8 cellular contexts compared by ENCODE assay signal in the genomic region with DNA sequence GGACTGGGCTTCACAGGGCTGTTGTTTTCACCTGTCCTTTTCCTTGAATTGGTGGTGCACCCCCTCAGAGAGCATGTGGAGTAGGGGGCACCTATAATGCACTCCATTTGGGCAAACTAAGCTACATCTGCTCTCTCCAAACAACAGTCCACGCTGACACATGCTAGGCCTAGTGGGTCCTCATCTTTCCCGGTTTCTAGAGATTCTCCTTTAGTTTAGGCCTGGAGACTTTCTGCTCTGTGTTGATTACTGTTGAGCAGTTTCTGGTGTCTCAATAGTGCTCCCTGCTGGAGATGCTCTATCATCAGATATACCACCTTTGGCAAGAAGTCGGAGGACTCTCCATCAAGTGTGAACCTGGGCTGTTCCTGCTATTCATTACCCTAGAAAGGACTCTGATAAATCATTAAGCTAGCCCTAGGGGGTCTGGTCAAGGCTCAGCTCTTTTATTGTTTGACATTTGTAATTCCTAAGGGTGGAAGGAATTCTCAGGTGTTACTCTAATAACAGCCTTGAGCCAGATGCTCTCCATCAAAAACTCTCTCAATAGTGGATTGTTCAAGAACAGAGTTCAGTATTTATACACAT.
DNase-seq lines count a peak whose midpoint lies in the region; ATAC-seq and TF ChIP-seq lines count a peak whose summit lies in the region.

No MANE protein-coding gene starts in this region.

- no peak overlapping the region for H2AFZ ChIP-seq in OCI-LY7 (ENCODE audit: low read length)

- peak; percentile 93 for ATAC-seq in GM18907 (IDR thresholded peaks at IDR 0.05; ENCODE audit: unreplicated experiment)
- peak; percentile 98 for ATAC-seq in HG03159 (IDR thresholded peaks at IDR 0.05; ENCODE audit: unreplicated experiment)

- H3K9me2 ChIP-seq in OCI-LY7 (ENCODE audit: insufficient read depth, low read length), result no peaks in the 10 kb centered on the region

- no peaks in the 10 kb centered on the region for H3K27me3 ChIP-seq in BJ (ENCODE audit: control insufficient read depth, insufficient read depth, low read length)

- CTCF ChIA-PET in BJ (lab: Yijun Ruan, JAX), result interaction anchor here (0.8 to 3.4 kb wide), 18 partner anchors 9 to 315 kb away, joined by 3 to 22 read pairs (median 6); partner anchors contain the start of gene FYB1
- CTCF ChIA-PET in OCI-LY7 (lab: Charles Lee; ENCODE audit: unreplicated experiment), result no interaction called here

- no peaks in the 10 kb centered on the region for H3K79me2 ChIP-seq in OCI-LY7 (ENCODE audit: insufficient read depth, low read depth, low read length)

- H3K4me3 ChIP-seq in BJ (ENCODE audit: low read depth, low read length) (no peak overlapping the region), OCI-LY7 (ENCODE audit: low read depth, low read length, poor library complexity, severe bottlenecking) (no peak overlapping the region), fibroblast of pulmonary artery (replicated peaks; ENCODE audit: low read depth, low read length) (no peak overlapping the region)

- no peaks in the 10 kb centered on the region for H4K20me1 ChIP-seq in OCI-LY7 (ENCODE audit: insufficient read depth, low read length)

- DNase-seq in BJ (ENCODE audit: low read depth), result peak; percentile 4
- DNase-seq in OCI-LY7 (ENCODE audit: low spot score), result peak; percentile 21
- DNase-seq in activated T-cell treated with anti-CD3 and anti-CD28 coated beads, Interleukin-2, amount 50 U/mL, for 48 hours, result peak; percentile 53 to 59
- DNase-seq in fibroblast of pulmonary artery (ENCODE audit: low read depth), result peak; percentile 86
- DNase-seq in non-pigmented ciliary epithelial cell (ENCODE audit: low read depth), result peak; percentile 35
- no peak for DNase-seq in middle frontal gyrus (ENCODE audit: extremely low spot score, low spot score)

- H3K4me1 ChIP-seq in OCI-LY7 (ENCODE audit: insufficient read depth, low read length, poor library complexity, severe bottlenecking), result no peaks in the 10 kb centered on the region

- POLR2A ChIA-PET in BJ (lab: Charles Lee), result no interaction called here
- POLR2A ChIA-PET in OCI-LY7 (lab: Charles Lee), result interaction anchor here (1.0 kb wide), 1 partner anchor 13 kb away, joined by 3 read pairs; no protein-coding TSS in a partner anchor

- no TSS peak for BruUV-seq in OCI-LY7 (replicated peaks; lab: Mats Ljungman, UMichigan)

- no peak overlapping the region for H3K27ac ChIP-seq in OCI-LY7 (ENCODE audit: low read depth, low read length, poor library complexity, severe bottlenecking)

- TF ChIP-seq CTCF in BJ (IDR thresholded peaks at IDR 0.05; ENCODE audit: insufficient read depth, low read depth, low read length), result peak; percentile 75
- peak; percentile 66 for TF ChIP-seq CTCF in OCI-LY7 (conservative IDR thresholded peaks at IDR 0.05; ENCODE audit: low read length)
- TF ChIP-seq CTCF in fibroblast of pulmonary artery (IDR thresholded peaks at IDR 0.05; ENCODE audit: low read length, missing control alignments), result peak; percentile 77

- H3K4me2 ChIP-seq in OCI-LY7 (ENCODE audit: low read length), result no peak overlapping the region

- H3K36me3 ChIP-seq in BJ (ENCODE audit: control insufficient read depth, insufficient read depth, low read length) (no peaks in the 10 kb centered on the region), OCI-LY7 (ENCODE audit: insufficient read depth, low read length) (no peaks in the 10 kb centered on the region)

- no peaks in the 10 kb centered on the region for H3K9me3 ChIP-seq in OCI-LY7 (ENCODE audit: low read length)

- intact Hi-C loops in OCI-LY7 (cut with micrococcal nuclease; ENCODE audit: unreplicated experiment), result loop anchor here (10.0 kb wide), 1 partner anchor 69 kb away; the partner anchor contains the start of gene FYB1
